ENCODE assay signal across 13 cellular contexts in genomic region chr11:2446590-2447252, GRCh38. TPM values are rescaled to one million over a fixed set of nuclear protein-coding genes. Genes with fewer than 3 reads are reported as not detected.
A peak's percentile ranks its signal among the peaks of the same experiment; 100 is the strongest.
DNase-seq lines count a peak whose midpoint lies in the region; ATAC-seq and TF ChIP-seq lines count a peak whose summit lies in the region.
"Had no signal": no experiment of that assay in that cellular context is flagged by ENCODE, and none has a peak within 500 bp of the region (broad histone marks: within the 10 kb centered on the region; RNA-seq: fewer than 3 reads in every experiment).

No MANE protein-coding gene starts in this region.

- POLR2A ChIA-PET in CD8-positive, alpha-beta T cell (lab: Charles Lee): no interaction called here

- CTCF ChIA-PET in CD8-positive, alpha-beta T cell (lab: Charles Lee): interaction anchor here (1.3 to 8.0 kb wide), 6 partner anchors 20 to 445 kb away, joined by 3 to 53 read pairs (median 6); no protein-coding TSS in a partner anchor

- H3K27me3 Mint-ChIP-seq in CD8-positive, alpha-beta T cell (ENCODE audit: low read depth): no peaks in the 10 kb centered on the region
- H3K27me3 Mint-ChIP-seq in activated naive CD8-positive, alpha-beta T cell treated with anti-CD3 and anti-CD28 coated beads, Interleukin-2, amount 50 U/mL, for 24 hours: peaks cover 4% of the 10 kb centered on the region
- H3K27me3 Mint-ChIP-seq in neural progenitor cell (ENCODE audit: insufficient read depth, low read depth): peaks cover 39% of the 10 kb centered on the region

- H3K36me3 Mint-ChIP-seq in CD8-positive, alpha-beta T cell: peaks cover 3% of the 10 kb centered on the region
- H3K36me3 Mint-ChIP-seq in activated naive CD8-positive, alpha-beta T cell treated with anti-CD3 and anti-CD28 coated beads, Interleukin-2, amount 50 U/mL, for 24 hours (ENCODE audit: low read depth): no peaks in the 10 kb centered on the region
- no peaks in the 10 kb centered on the region for H3K36me3 Mint-ChIP-seq in neural progenitor cell

- no peak for TF ChIP-seq POLR2A in lower leg skin (IDR thresholded peaks at IDR 0.05)

- peak overlapping the region; percentile 91 for H3K4me3 Mint-ChIP-seq in CD8-positive, alpha-beta T cell
- peak overlapping the region; percentile 82 for H3K4me3 Mint-ChIP-seq in activated naive CD8-positive, alpha-beta T cell treated with anti-CD3 and anti-CD28 coated beads, Interleukin-2, amount 50 U/mL, for 24 hours
- H3K4me3 Mint-ChIP-seq in neural progenitor cell: peak overlapping the region; percentile 24

- H3K9me3 ChIP-seq in CD8-positive, alpha-beta T cell (ENCODE audit: low read length): no peaks in the 10 kb centered on the region
- H3K9me3 ChIP-seq in neural progenitor cell (ENCODE audit: low read depth): no peaks in the 10 kb centered on the region

- H3K4me3 ChIP-seq in CD8-positive, alpha-beta T cell (ENCODE audit: low read depth, low read length): peak overlapping the region; percentile 53
- H3K4me3 ChIP-seq in neural progenitor cell (no peak overlapping the region), lower leg skin (ENCODE audit: low read depth, poor library complexity, severe bottlenecking) (no peak overlapping the region)

- H3K27ac ChIP-seq in CD8-positive, alpha-beta T cell (ENCODE audit: low read depth, low read length): peak overlapping the region; percentile 35
- no peak overlapping the region for H3K27ac ChIP-seq in neural progenitor cell

- no peaks in the 10 kb centered on the region for H3K79me2 ChIP-seq in neural progenitor cell (ENCODE audit: low read depth)

- peak in 1 of 7 experiments; percentile 67 for DNase-seq in CD8-positive, alpha-beta T cell
- peak; percentile 74 for DNase-seq in NOMO-1 treated with DMSO at 0.1 percent for 48 hours (lab: John Stamatoyannopoulos, UW; ENCODE audit: unreplicated experiment)
- peak; percentile 24 for DNase-seq in activated naive CD8-positive, alpha-beta T cell treated with anti-CD3 and anti-CD28 coated beads, Interleukin-2, amount 50 U/mL, for 24 hours
- DNase-seq in neural progenitor cell (ENCODE audit: low spot score): no peak
- DNase-seq in lower leg skin (ENCODE audit: low spot score in 2 of 2): no peak
- no peak for DNase-seq in NCI-H1417 (lab: John Stamatoyannopoulos, UW)
- no peak for DNase-seq in NCI-H1105 treated with DMSO at 0.1 percent for 48 hours (lab: John Stamatoyannopoulos, UW)
- DNase-seq in NCI-H1092 treated with DMSO at 0.1 percent for 48 hours (lab: John Stamatoyannopoulos, UW): no peak
- DNase-seq: DND-41, NCI-H748 treated with DMSO at 0.1 percent for 48 hours, retina had no signal

- intact Hi-C loops in CD8-positive, alpha-beta T cell (cut with DNase I, micrococcal nuclease): no loop called here
- intact Hi-C loops in lower leg skin (cut with DNase I; ENCODE audit: low total_unique reads): no loop called here

- H3K9ac ChIP-seq in neural progenitor cell: no peak overlapping the region

- no peaks in the 10 kb centered on the region for H3K9me3 Mint-ChIP-seq in CD8-positive, alpha-beta T cell
- no peaks in the 10 kb centered on the region for H3K9me3 Mint-ChIP-seq in activated naive CD8-positive, alpha-beta T cell treated with anti-CD3 and anti-CD28 coated beads, Interleukin-2, amount 50 U/mL, for 24 hours
- peaks cover 10% of the 10 kb centered on the region for H3K9me3 Mint-ChIP-seq in neural progenitor cell

- no peaks in the 10 kb centered on the region for H3F3A ChIP-seq in neural progenitor cell (ENCODE audit: low read depth)

- peaks cover 51% of the 10 kb centered on the region for H3K4me1 ChIP-seq in CD8-positive, alpha-beta T cell (ENCODE audit: insufficient read depth, low read length)
- H3K4me1 ChIP-seq in neural progenitor cell: no peaks in the 10 kb centered on the region

- no peaks in the 10 kb centered on the region for H3K36me3 ChIP-seq in CD8-positive, alpha-beta T cell (ENCODE audit: insufficient read depth, low read length)
- H3K36me3 ChIP-seq in neural progenitor cell: no peaks in the 10 kb centered on the region

- TF ChIP-seq CTCF in CD8-positive, alpha-beta T cell (IDR thresholded peaks at IDR 0.05): no peak
- no peak for TF ChIP-seq CTCF in neural progenitor cell (IDR thresholded peaks at IDR 0.05)
- no peak for TF ChIP-seq CTCF in lower leg skin (IDR thresholded peaks at IDR 0.05)

- no peak overlapping the region for H3K4me2 ChIP-seq in neural progenitor cell

- no peak overlapping the region for H2AFZ ChIP-seq in neural progenitor cell (replicated peaks)

- H3K4me1 Mint-ChIP-seq in CD8-positive, alpha-beta T cell (ENCODE audit: low read depth): peaks cover 41% of the 10 kb centered on the region
- H3K4me1 Mint-ChIP-seq in activated naive CD8-positive, alpha-beta T cell treated with anti-CD3 and anti-CD28 coated beads, Interleukin-2, amount 50 U/mL, for 24 hours: peaks cover 30% of the 10 kb centered on the region
- H3K4me1 Mint-ChIP-seq in neural progenitor cell: no peaks in the 10 kb centered on the region

- H3K27ac Mint-ChIP-seq in CD8-positive, alpha-beta T cell: peak overlapping the region; percentile 84
- no peak overlapping the region for H3K27ac Mint-ChIP-seq in activated naive CD8-positive, alpha-beta T cell treated with anti-CD3 and anti-CD28 coated beads, Interleukin-2, amount 50 U/mL, for 24 hours
- no peak overlapping the region for H3K27ac Mint-ChIP-seq in neural progenitor cell

- no peaks in the 10 kb centered on the region for H3K27me3 ChIP-seq in CD8-positive, alpha-beta T cell (ENCODE audit: insufficient read depth, low read length)
- H3K27me3 ChIP-seq in neural progenitor cell: peaks cover 98% of the 10 kb centered on the region

- H4K20me1 ChIP-seq in neural progenitor cell (ENCODE audit: low read depth): no peaks in the 10 kb centered on the region

- ATAC-seq in CD8-positive, alpha-beta T cell: no peak
- no peak for ATAC-seq in activated naive CD8-positive, alpha-beta T cell treated with anti-CD3 and anti-CD28 coated beads, Interleukin-2, amount 50 U/mL, for 24 hours

- 72 to 75% methylated on average over 14 to 15 of the region's 15 CpGs for WGBS in lower leg skin, 2 donors

RNA-seq across cellular contexts. Expression of gene KCNQ1, which starts 1.9 kb away (rescaled TPM):
- total RNA-seq in CD8-positive, alpha-beta T cell: 10 to 100 TPM; 24.9 to 25.7 TPM
- total RNA-seq in neural progenitor cell (ENCODE audit: low replicate concordance): 0.11 and 0.99 TPM in 2 replicates
- total RNA-seq in lower leg skin: 1 to 10 TPM in 3 of 4 donors, under 1 TPM in 1; 0.81 to 2.2 (median 1.6) TPM
- total RNA-seq: HT1080 had no signal

RNA-seq across cellular contexts. Expression of gene TRPM5, which starts 2.4 kb away (rescaled TPM):
- total RNA-seq in CD8-positive, alpha-beta T cell: under 1 TPM; 0.60 to 0.64 TPM
- 0.34 TPM in 1 of 2 replicates, not detected in the other for total RNA-seq in neural progenitor cell (ENCODE audit: low replicate concordance)
- total RNA-seq in lower leg skin: not detected
- total RNA-seq: activated CD8-positive, alpha-beta memory T cell treated with anti-CD3 and anti-CD28 coated beads for 36 hours had no signal

RNA-seq across cellular contexts. Expression of gene TSSC4, which starts 46.2 kb away (rescaled TPM):
- total RNA-seq in CD8-positive, alpha-beta T cell: 10 to 100 TPM; 48.8 to 49.5 TPM
- 11.1 and 30.2 TPM in 2 replicates for total RNA-seq in neural progenitor cell (ENCODE audit: low replicate concordance)
- total RNA-seq in lower leg skin: 10 to 100 TPM; 45.6 to 58.7 (median 55.8) TPM

Comparison
In these comparisons a context has a peak if more than half of its experiments do, and no peak if none do; other contexts are left out.
1. DNase-seq: peak in NOMO-1 treated with DMSO at 0.1 percent for 48 hours (single experiment) and activated naive CD8-positive, alpha-beta T cell treated with anti-CD3 and anti-CD28 coated beads, Interleukin-2, amount 50 U/mL, for 24 hours (single experiment); none in neural progenitor cell (single experiment), lower leg skin (0 of 2), NCI-H1417 (0 of 3), NCI-H1105 treated with DMSO at 0.1 percent for 48 hours (single experiment) and NCI-H1092 treated with DMSO at 0.1 percent for 48 hours (single experiment).
2. H3K4me3 Mint-ChIP-seq: peak in every context shown above with its lines; median percentile 91 in CD8-positive, alpha-beta T cell; 82 in activated naive CD8-positive, alpha-beta T cell treated with anti-CD3 and anti-CD28 coated beads, Interleukin-2, amount 50 U/mL, for 24 hours; 24 in neural progenitor cell.
3. RNA of gene KCNQ1, which starts 1.9 kb away (total RNA-seq): 24.9 to 25.7 TPM in CD8-positive, alpha-beta T cell; 0.81 to 2.2 TPM in lower leg skin and 0.11 to 0.99 TPM in neural progenitor cell; every median in the first group is over 4 times any median in the second.